15 cellular contexts compared by ENCODE assay signal in genomic region chr13:80173224-80173623, GRCh38.
DNase-seq lines count a peak whose midpoint lies in the region; ATAC-seq and TF ChIP-seq lines count a peak whose summit lies in the region.
"Had no signal": no experiment of that assay in that cellular context is flagged by ENCODE, and none has a peak within 500 bp of the region (broad histone marks: within the 10 kb centered on the region; RNA-seq: fewer than 3 reads in every experiment).

No MANE protein-coding gene starts in this region.

- H3K36me3 Mint-ChIP-seq in T-cell: no peaks in the 10 kb centered on the region

- H3K9me3 Mint-ChIP-seq in T-cell: peaks cover 0 to 2% (median 0%) of the 10 kb centered on the region in 3 donors
- H3K9me3 Mint-ChIP-seq: CD4-positive, alpha-beta T cell had no signal

- H3K4me3 Mint-ChIP-seq in T-cell: no peak overlapping the region
- H3K4me3 Mint-ChIP-seq: CD4-positive, alpha-beta T cell; neural crest cell had no signal

- no peak for TF ChIP-seq CTCF in colonic mucosa (IDR thresholded peaks at IDR 0.05)

- no peak overlapping the region for H3K9ac ChIP-seq in colonic mucosa (ENCODE audit: low read depth in 2 of 2, low read length in 2 of 2)

- no peaks in the 10 kb centered on the region for H3K27me3 ChIP-seq in colonic mucosa

- ATAC-seq in T-cell (replicated peaks in 1 of 4): no peak

- H3K4me1 ChIP-seq in colonic mucosa: no peaks in the 10 kb centered on the region

- no peaks in the 10 kb centered on the region for H3K4me1 Mint-ChIP-seq in T-cell

- H3K27ac Mint-ChIP-seq in T-cell: no peak overlapping the region
- H3K27ac Mint-ChIP-seq: CD4-positive, alpha-beta T cell had no signal

- POLR2A ChIA-PET in T-cell (lab: Charles Lee): no interaction called here

- H3K36me3 ChIP-seq in colonic mucosa: no peaks in the 10 kb centered on the region

- DNase-seq in NCI-H1694 treated with DMSO at 0.1 percent for 48 hours (lab: John Stamatoyannopoulos, UW) (peak; percentile 7), NCI-H1694 (lab: John Stamatoyannopoulos, UW) (no peak), MV-4-11 (lab: John Stamatoyannopoulos, UW) (peak; percentile 98), colonic mucosa (peak; percentile 23), renal cortical epithelial cell (ENCODE audit: low read depth) (peak; percentile 64), cortex of kidney (lab: John Stamatoyannopoulos, UW) (no peak), T-cell (no peak), NK-92 (lab: John Stamatoyannopoulos, UW; ENCODE audit: unreplicated experiment) (no peak)
- DNase-seq: activated effector memory CD4-positive, alpha-beta T cell treated with Interleukin-2 at 50 U/mL for 16 hours; CD4-positive, alpha-beta T cell; NCI-H526; SHP77 treated with DMSO at 0.1 percent for 48 hours; stimulated activated naive CD4-positive, alpha-beta T cell treated with Interleukin-2 at 50 U/mL for 16 hours had no signal

- intact Hi-C loops in colonic mucosa (cut with DNase I): no loop called here

- H3K27me3 Mint-ChIP-seq in T-cell: no peaks in the 10 kb centered on the region
- H3K27me3 Mint-ChIP-seq: CD4-positive, alpha-beta T cell had no signal

- H3K27ac ChIP-seq in colonic mucosa: no peak overlapping the region

- no peak overlapping the region for H3K4me3 ChIP-seq in colonic mucosa
- H3K4me3 ChIP-seq: lung had no signal

- H3K9me3 ChIP-seq in colonic mucosa: no peaks in the 10 kb centered on the region

- CTCF ChIA-PET in T-cell (lab: Charles Lee): no interaction called here

Comparison
In these comparisons a context has a peak if more than half of its experiments do, and no peak if none do; other contexts are left out.
1. DNase-seq: peak in NCI-H1694 treated with DMSO at 0.1 percent for 48 hours (single experiment), MV-4-11 (single experiment), colonic mucosa (single experiment) and renal cortical epithelial cell (single experiment); none in NCI-H1694 (single experiment), cortex of kidney (single experiment), T-cell (0 of 34) and NK-92 (single experiment).